Comparison of ENCODE assay signal across 19 cellular contexts in genomic region chr10:76911184-76911583, GRCh38.
"Had no signal": no experiment of that assay in that cellular context is flagged by ENCODE, and none has a peak within 500 bp of the region (broad histone marks: within the 10 kb centered on the region; RNA-seq: fewer than 3 reads in every experiment).

No MANE protein-coding gene starts in this region.

- H3K27ac ChIP-seq: cardiac muscle cell, foreskin keratinocyte, neural progenitor cell, uterus had no signal

- H3K4me2 ChIP-seq: neural progenitor cell had no signal

- H3K36me3 ChIP-seq: cardiac muscle cell, neural progenitor cell, uterus had no signal

- H3K4me3 ChIP-seq: cardiac muscle cell, neural progenitor cell, uterus had no signal

- H3K9me3 ChIP-seq: uterus had no signal

- H3K4me1 ChIP-seq: foreskin keratinocyte, neural progenitor cell, uterus had no signal

- H3K27me3 ChIP-seq: cardiac muscle cell, foreskin keratinocyte, neural progenitor cell, uterus had no signal

- H2AFZ ChIP-seq: neural progenitor cell had no signal

- FAIRE-seq: endometrium had no signal

- H3K9ac ChIP-seq: neural progenitor cell had no signal

- ATAC-seq: activated CD4-positive, alpha-beta T cell treated with anti-CD3 and anti-CD28 coated beads for 36 hours; foreskin keratinocyte; left ventricle myocardium superior; naive thymus-derived CD4-positive, alpha-beta T cell; T-helper 17 cell had no signal

- DNase-seq: activated B cell treated with CpG ODN at 0.5 μM for 24 hours; activated CD4-positive, alpha-beta memory T cell treated with anti-CD3 and anti-CD28 coated beads for 36 hours; activated CD4-positive, alpha-beta T cell treated with anti-CD3 and anti-CD28 coated beads for 36 hours; activated naive CD4-positive, alpha-beta T cell treated with anti-CD3 and anti-CD28 coated beads for 36 hours; activated naive CD8-positive, alpha-beta T cell treated with anti-CD3 and anti-CD28 coated beads, Interleukin-2, amount 10 ng/mL, durations not matched to agents 7 days and 5 days; activated T-cell treated with anti-CD3 and anti-CD28 coated beads, Interleukin-2, amount 50 U/mL, for 48 hours; effector CD4-positive, alpha-beta T cell; foreskin keratinocyte; kidney glomerular epithelial cell; left ventricle myocardium superior; naive thymus-derived CD4-positive, alpha-beta T cell; stimulated activated CD4-positive, alpha-beta T cell treated with anti-CD3 and anti-CD28 coated beads, Interleukin-4, amount 100 ng/mL, for 4 hours; SW 1271; T-helper 17 cell; trophoblast cell; uterus had no signal
